Comparison of ENCODE assay signal across 15 cellular contexts in the genomic region with DNA sequence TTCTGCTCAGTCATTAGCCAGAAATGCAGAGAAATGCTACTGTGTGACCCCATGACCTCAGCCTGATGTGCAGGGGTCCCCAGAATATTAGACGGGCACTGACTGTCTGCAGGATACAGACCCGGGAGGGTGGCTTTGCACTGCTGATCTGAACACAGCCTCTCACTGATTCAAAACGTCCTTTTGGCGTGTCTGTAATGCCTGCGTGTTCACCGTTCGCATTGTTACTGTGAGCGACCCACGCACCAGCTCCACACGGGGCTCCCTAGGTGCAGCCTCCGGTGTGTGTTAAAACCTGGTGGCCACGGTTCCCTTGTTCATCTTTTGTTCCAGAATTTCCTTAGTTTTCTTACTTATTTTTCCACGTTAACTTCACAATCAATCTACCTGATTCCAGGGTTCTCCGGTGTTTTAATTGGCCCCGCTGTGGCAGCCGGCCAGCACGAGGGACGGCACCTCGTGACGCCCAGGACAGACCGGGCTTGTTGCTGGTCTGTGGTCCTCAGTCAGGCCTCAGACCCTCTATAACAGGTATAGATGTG. TPM values are rescaled to one million over a fixed set of nuclear protein-coding genes. Genes with fewer than 3 reads are reported as not detected.
DNase-seq lines count a peak whose midpoint lies in the region; ATAC-seq and TF ChIP-seq lines count a peak whose summit lies in the region.
"Had no signal": no experiment of that assay in that cellular context is flagged by ENCODE, and none has a peak within 500 bp of the region (broad histone marks: within the 10 kb centered on the region; RNA-seq: fewer than 3 reads in every experiment).

No MANE protein-coding gene starts in this region.

- ATAC-seq in activated naive CD4-positive, alpha-beta T cell treated with anti-CD3 and anti-CD28 coated beads, Interleukin-2, amount 50 U/mL, for 72 hours, result no peak
- no peak for ATAC-seq in activated CD8-positive, alpha-beta T cell treated with anti-CD3 and anti-CD28 coated beads for 36 hours
- no peak for ATAC-seq in mucosa of descending colon
- no peak for ATAC-seq in upper lobe of left lung (ENCODE audit: low FRiP score in 2 of 2)
- no peak for ATAC-seq in GM18517 (IDR thresholded peaks at IDR 0.05; ENCODE audit: unreplicated experiment)

- no peaks in the 10 kb centered on the region for H3K27me3 ChIP-seq in upper lobe of left lung
- H3K27me3 ChIP-seq: SJSA1 had no signal

- no peaks in the 10 kb centered on the region for H3K9me3 Mint-ChIP-seq in activated naive CD4-positive, alpha-beta T cell treated with anti-CD3 and anti-CD28 coated beads, Interleukin-2, amount 50 U/mL, for 72 hours
- H3K9me3 Mint-ChIP-seq in activated CD8-positive, alpha-beta T cell treated with anti-CD3 and anti-CD28 coated beads for 36 hours, result no peaks in the 10 kb centered on the region

- H3K4me3 Mint-ChIP-seq in activated CD8-positive, alpha-beta T cell treated with anti-CD3 and anti-CD28 coated beads for 36 hours, result no peak overlapping the region

- POLR2A ChIA-PET in activated CD8-positive, alpha-beta T cell treated with anti-CD3 and anti-CD28 coated beads for 36 hours (lab: Charles Lee), result interaction anchor here (1.0 to 5.5 kb wide), 2 partner anchors 8 to 43 kb away, joined by 3 to 30 read pairs; partner anchors contain the start of gene CTBP1

- peaks cover 52% of the 10 kb centered on the region for H3K4me1 ChIP-seq in mucosa of descending colon (ENCODE audit: low read depth)
- peaks cover 69 to 90% (median 86%) of the 10 kb centered on the region in 4 donors for H3K4me1 ChIP-seq in upper lobe of left lung

- H3K36me3 ChIP-seq in mucosa of descending colon (ENCODE audit: low read depth) (no peaks in the 10 kb centered on the region), upper lobe of left lung (no peaks in the 10 kb centered on the region)
- H3K36me3 ChIP-seq: SJSA1, thoracic aorta had no signal

- 91 to 92% methylated on average over 21 of the region's 21 CpGs for WGBS in upper lobe of left lung, 2 donors

- TF ChIP-seq CTCF in activated CD8-positive, alpha-beta T cell treated with anti-CD3 and anti-CD28 coated beads for 36 hours (IDR thresholded peaks at IDR 0.05), result no peak
- no peak for TF ChIP-seq CTCF in mucosa of descending colon (IDR thresholded peaks at IDR 0.05)
- no peak for TF ChIP-seq CTCF in upper lobe of left lung (IDR thresholded peaks at IDR 0.05)

- intact Hi-C loops in activated CD8-positive, alpha-beta T cell treated with anti-CD3 and anti-CD28 coated beads for 36 hours (cut with micrococcal nuclease), result loop anchor here (5.0 kb wide), 1 partner anchor 43 kb away; the partner anchor contains the start of gene CTBP1
- intact Hi-C loops in mucosa of descending colon (cut with DNase I, micrococcal nuclease), result no loop called here

- DNase-seq in activated naive CD4-positive, alpha-beta T cell treated with anti-CD3 and anti-CD28 coated beads, Interleukin-2, amount 50 U/mL, for 16 hours, result peak; percentile 10
- DNase-seq in activated naive CD4-positive, alpha-beta T cell treated with anti-CD3 and anti-CD28 coated beads, Interleukin-2, amount 50 U/mL, for 72 hours (ENCODE audit: low spot score in 2 of 2), result no peak
- peak; percentile 3 for DNase-seq in activated CD8-positive, alpha-beta T cell treated with anti-CD3 and anti-CD28 coated beads for 36 hours
- DNase-seq in mucosa of descending colon (peak; percentile 39 to 65 (median 54)), upper lobe of left lung (peak; percentile 10 to 57), NCI-H1417 treated with DMSO at 0.1 percent for 48 hours (lab: John Stamatoyannopoulos, UW) (no peak), SW480 (ENCODE audit: low spot score) (no peak)
- DNase-seq: amniotic stem cell, GOT3, NCI-H1048, NCI-H748 treated with DMSO at 0.1 percent for 48 hours had no signal

- H3K4me3 ChIP-seq in mucosa of descending colon, result no peak overlapping the region
- H3K4me3 ChIP-seq in upper lobe of left lung, result peak overlapping the region in 2 of 4 donors; percentile 1 to 40
- H3K4me3 ChIP-seq: lung, SJSA1, thoracic aorta had no signal

- H3K36me3 Mint-ChIP-seq in activated naive CD4-positive, alpha-beta T cell treated with anti-CD3 and anti-CD28 coated beads, Interleukin-2, amount 50 U/mL, for 72 hours, result peaks cover 0 to 5% of the 10 kb centered on the region in 2 donors
- no peaks in the 10 kb centered on the region for H3K36me3 Mint-ChIP-seq in activated CD8-positive, alpha-beta T cell treated with anti-CD3 and anti-CD28 coated beads for 36 hours (ENCODE audit: low read depth)

- H3K4me1 Mint-ChIP-seq in activated CD8-positive, alpha-beta T cell treated with anti-CD3 and anti-CD28 coated beads for 36 hours (ENCODE audit: low read depth), result peaks cover 40% of the 10 kb centered on the region

- TF ChIP-seq EP300 in upper lobe of left lung (IDR thresholded peaks at IDR 0.05), result no peak

- peak overlapping the region; percentile 22 to 93 (median 74) for H3K27ac ChIP-seq in upper lobe of left lung
- H3K27ac ChIP-seq: SJSA1, thoracic aorta had no signal

- CTCF ChIA-PET in activated CD8-positive, alpha-beta T cell treated with anti-CD3 and anti-CD28 coated beads for 36 hours (lab: Charles Lee), result interaction anchor here (0.8 to 2.9 kb wide), 2 partner anchors 13 to 37 kb away, joined by 4 to 10 read pairs; no protein-coding TSS in a partner anchor

- TF ChIP-seq POLR2A in upper lobe of left lung (IDR thresholded peaks at IDR 0.05), result no peak

- no peaks in the 10 kb centered on the region for H3K9me3 ChIP-seq in mucosa of descending colon
- no peaks in the 10 kb centered on the region for H3K9me3 ChIP-seq in upper lobe of left lung
- H3K9me3 ChIP-seq: SJSA1, thoracic aorta had no signal

- H3K27me3 Mint-ChIP-seq in activated CD8-positive, alpha-beta T cell treated with anti-CD3 and anti-CD28 coated beads for 36 hours, result no peaks in the 10 kb centered on the region

- peak overlapping the region in 1 of 2 donors; percentile 94 for H3K27ac Mint-ChIP-seq in activated naive CD4-positive, alpha-beta T cell treated with anti-CD3 and anti-CD28 coated beads, Interleukin-2, amount 50 U/mL, for 72 hours
- H3K27ac Mint-ChIP-seq in activated CD8-positive, alpha-beta T cell treated with anti-CD3 and anti-CD28 coated beads for 36 hours, result peak overlapping the region; percentile 13

RNA-seq across cellular contexts. Expression of gene SPON2, which starts 32.0 kb away (rescaled TPM):
- total RNA-seq in activated naive CD4-positive, alpha-beta T cell treated with anti-CD3 and anti-CD28 coated beads, Interleukin-2, amount 50 U/mL, for 72 hours, result 10 to 100 TPM in 1 of 2 donors, 1 to 10 TPM in 1; 7.0 to 17.4 TPM
- 10 to 100 TPM in 1 of 2 experiments, 1 to 10 TPM in 1; 9.9 to 10.5 TPM for total RNA-seq in activated CD8-positive, alpha-beta T cell treated with anti-CD3 and anti-CD28 coated beads for 36 hours
- total RNA-seq in mucosa of descending colon (10 to 100 TPM; 19.6 to 42.1 (median 41.4) TPM), upper lobe of left lung (10 to 100 TPM; 23.2 to 81.3 (median 50.8) TPM)

RNA-seq across cellular contexts. Expression of gene CTBP1, which starts 44.6 kb away (rescaled TPM):
- 100 to 1,000 TPM in 1 of 2 donors, 10 to 100 TPM in 1; 74.7 to 177 TPM for total RNA-seq in activated naive CD4-positive, alpha-beta T cell treated with anti-CD3 and anti-CD28 coated beads, Interleukin-2, amount 50 U/mL, for 72 hours
- total RNA-seq in activated CD8-positive, alpha-beta T cell treated with anti-CD3 and anti-CD28 coated beads for 36 hours, result 100 to 1,000 TPM; 136 TPM
- total RNA-seq in mucosa of descending colon (100 to 1,000 TPM; 151 to 188 (median 168) TPM), upper lobe of left lung (100 to 1,000 TPM; 142 to 483 (median 213) TPM)

Comparison
In these comparisons a context has a peak if more than half of its experiments do, and no peak if none do; other contexts are left out.
1. DNase-seq: peak in activated naive CD4-positive, alpha-beta T cell treated with anti-CD3 and anti-CD28 coated beads, Interleukin-2, amount 50 U/mL, for 16 hours (single experiment), activated CD8-positive, alpha-beta T cell treated with anti-CD3 and anti-CD28 coated beads for 36 hours (single experiment), mucosa of descending colon (3 of 3) and upper lobe of left lung (2 of 2); none in activated naive CD4-positive, alpha-beta T cell treated with anti-CD3 and anti-CD28 coated beads, Interleukin-2, amount 50 U/mL, for 72 hours (0 of 2), NCI-H1417 treated with DMSO at 0.1 percent for 48 hours (single experiment) and SW480 (single experiment).